8 cellular contexts compared by ENCODE assay signal in genomic region chr12:69359531-69360347, GRCh38. TPM values are rescaled to one million over a fixed set of nuclear protein-coding genes. Genes with fewer than 3 reads are reported as not detected.
DNase-seq lines count a peak whose midpoint lies in the region; TF ChIP-seq lines count a peak whose summit lies in the region.

Gene YEATS4 (plus strand): TSS chr12:69359743. CDS start chr12:69359973, 230 bp downstream.

- H3K9me3 ChIP-seq in endocrine pancreas (ENCODE audit: control insufficient read depth, low read length) = no peaks in the 10 kb centered on the region

- DNase-seq in CMK (ENCODE audit: low read depth) (peak; percentile 66), GM20000 (ENCODE audit: low spot score) (peak; percentile 90), HT-29 (ENCODE audit: low spot score) (peak; percentile 99), NOMO-1 (lab: John Stamatoyannopoulos, UW; ENCODE audit: unreplicated experiment in 2 of 2) (peak; percentile 88 to 95), mesenteric fat pad (ENCODE audit: low spot score) (peak; percentile 93)
- DNase-seq in activated CD8-positive, alpha-beta memory T cell treated with anti-CD3 and anti-CD28 coated beads for 48 hours (ENCODE audit: low read depth in 2 of 3, low spot score in 2 of 3) = peak; percentile 65 to 81 (median 67)
- DNase-seq in stimulated activated CD8-positive, alpha-beta memory T cell treated with anti-CD3 and anti-CD28 coated beads, Interleukin-15, amount 100 ng/mL, for 24 hours (ENCODE audit: low read depth) = peak; percentile 70

- peak within 1 kb of the TSS; percentile 86 for H3K4me3 ChIP-seq in endocrine pancreas (ENCODE audit: control insufficient read depth, insufficient read depth, low read length)

- no peaks in the 10 kb centered on the region for H3K27me3 ChIP-seq in endocrine pancreas (ENCODE audit: control insufficient read depth, insufficient read depth, low read length)

- H3K4me1 ChIP-seq in endocrine pancreas (ENCODE audit: control insufficient read depth, insufficient read depth, low read length) = no peaks in the 10 kb centered on the region

- peak within 1 kb of the TSS; percentile 73 for H3K9ac ChIP-seq in endocrine pancreas (ENCODE audit: control insufficient read depth, insufficient read depth, low read length)

- TF ChIP-seq CTCF in GM20000 (IDR thresholded peaks at IDR 0.05; ENCODE audit: extremely low read depth, missing control alignments) = no peak

- no peaks in the 10 kb centered on the region for H3K36me3 ChIP-seq in endocrine pancreas (ENCODE audit: control insufficient read depth, insufficient read depth, low read length)

RNA-seq across cellular contexts. Expression of gene YEATS4, which starts in this region (rescaled TPM):
- 34.1 and 40.0 TPM in 2 replicates for total RNA-seq in HT-29 (2014; rRNA removed; shearing (Covaris generic))
- total RNA-seq in mesenteric fat pad = 4.5 TPM

Comparison
In these comparisons a context has a peak if more than half of its experiments do, and no peak if none do; other contexts are left out.
1. Peak in every context shown above with its lines: DNase-seq and H3K4me3 ChIP-seq.